26 cellular contexts compared by ENCODE assay signal in the genomic region with DNA sequence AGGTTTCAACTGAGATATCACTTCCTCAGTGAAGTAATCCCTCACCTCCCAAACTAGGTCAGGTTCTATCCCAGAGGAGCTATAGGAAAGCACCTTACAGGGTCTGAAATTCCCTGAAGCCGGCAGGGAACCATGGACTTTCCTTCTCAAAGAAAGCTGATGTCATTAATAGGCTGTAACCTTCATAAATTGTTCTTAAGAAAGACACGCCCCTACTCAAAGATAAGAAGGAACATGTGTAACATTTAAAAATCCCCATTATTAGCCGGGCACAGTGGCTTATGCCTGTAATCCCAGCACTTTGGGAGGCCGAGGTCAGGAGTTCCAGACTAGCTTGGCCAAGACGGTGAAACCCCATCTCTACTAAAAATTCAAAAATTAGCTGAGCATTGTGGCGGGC.
"Had no signal": no experiment of that assay in that cellular context is flagged by ENCODE, and none has a peak within 500 bp of the region (broad histone marks: within the 10 kb centered on the region; RNA-seq: fewer than 3 reads in every experiment).

No MANE protein-coding gene starts in this region.

- DNase-seq: heart left ventricle; islet precursor cell; left ventricle myocardium superior; midbrain; mucosa of descending colon; naive thymus-derived CD4-positive, alpha-beta T cell; nucleus accumbens; pancreas; posterior cingulate gyrus; retina; right cardiac atrium; spleen; stimulated activated CD4-positive, alpha-beta T cell treated with anti-CD3 and anti-CD28 coated beads, Interleukin-4, amount 100 ng/mL, for 24 hours; stimulated activated naive CD4-positive, alpha-beta T cell; tibial artery; trophoblast cell had no signal

- H3K36me3 Mint-ChIP-seq: memory B cell; stimulated activated effector memory CD8-positive, alpha-beta T cell treated with anti-CD3 and anti-CD28 coated beads, Interleukin-12 subunit alpha, Interleukin-12 subunit beta, amount 100 ng/mL, for 72 hours had no signal

- H3K36me3 ChIP-seq: heart left ventricle, pancreas, prostate gland, spleen, suprapubic skin, thoracic aorta, tibial artery had no signal

- H3K4me1 Mint-ChIP-seq: neural crest cell; stimulated activated effector memory CD8-positive, alpha-beta T cell treated with anti-CD3 and anti-CD28 coated beads, Interleukin-12 subunit alpha, Interleukin-12 subunit beta, amount 100 ng/mL, for 72 hours had no signal

- H3K27me3 ChIP-seq: heart left ventricle, pancreas, spleen, suprapubic skin, tibial artery had no signal

- H3K4me1 ChIP-seq: heart left ventricle, pancreas, prostate gland had no signal

- H3K4me3 Mint-ChIP-seq: memory B cell; naive thymus-derived CD4-positive, alpha-beta T cell; natural killer cell treated with Interleukin-12 subunit alpha and Interleukin-12 subunit beta and Interleukin-15 and Interleukin-18, amount 100 ng/mL, for 72 hours; neural crest cell; stimulated activated effector memory CD8-positive, alpha-beta T cell treated with anti-CD3 and anti-CD28 coated beads, Interleukin-12 subunit alpha, Interleukin-12 subunit beta, amount 100 ng/mL, for 72 hours; stimulated activated naive CD8-positive, alpha-beta T cell treated with anti-CD3 and anti-CD28 coated beads, Interleukin-15, Interleukin-2, amounts not matched to agents 100 ng/mL and 50 ng/mL, for 24 hours had no signal

- H3K27ac Mint-ChIP-seq: memory B cell; naive thymus-derived CD4-positive, alpha-beta T cell; natural killer cell treated with Interleukin-12 subunit alpha and Interleukin-12 subunit beta and Interleukin-15 and Interleukin-18, amount 100 ng/mL, for 72 hours; stimulated activated effector memory CD8-positive, alpha-beta T cell treated with anti-CD3 and anti-CD28 coated beads, Interleukin-12 subunit alpha, Interleukin-12 subunit beta, amount 100 ng/mL, for 72 hours; stimulated activated naive CD8-positive, alpha-beta T cell treated with anti-CD3 and anti-CD28 coated beads, Interleukin-15, Interleukin-2, amounts not matched to agents 100 ng/mL and 50 ng/mL, for 24 hours had no signal

- H3K4me3 ChIP-seq: heart left ventricle, mucosa of descending colon, pancreas, prostate gland, skin epidermis, spleen, suprapubic skin, thoracic aorta, tibial artery had no signal

- H3K27ac ChIP-seq: heart left ventricle, pancreas, prostate gland, skin epidermis, spleen, suprapubic skin, thoracic aorta, tibial artery had no signal

- H3K9me3 Mint-ChIP-seq: stimulated activated effector memory CD8-positive, alpha-beta T cell treated with anti-CD3 and anti-CD28 coated beads, Interleukin-12 subunit alpha, Interleukin-12 subunit beta, amount 100 ng/mL, for 72 hours had no signal

- H3K27me3 Mint-ChIP-seq: stimulated activated naive CD8-positive, alpha-beta T cell treated with anti-CD3 and anti-CD28 coated beads, Interleukin-15, Interleukin-2, amounts not matched to agents 100 ng/mL and 50 ng/mL, for 24 hours had no signal

- H3K9me3 ChIP-seq: heart left ventricle, mucosa of descending colon, pancreas, prostate gland, suprapubic skin, thoracic aorta, tibial artery had no signal

- ATAC-seq: heart left ventricle; left ventricle myocardium superior; mucosa of descending colon; naive thymus-derived CD4-positive, alpha-beta T cell; natural killer cell treated with Interleukin-12 subunit alpha and Interleukin-12 subunit beta and Interleukin-15 and Interleukin-18, amount 100 ng/mL, for 72 hours; pancreas; sciatic nerve; stimulated activated effector memory CD8-positive, alpha-beta T cell treated with anti-CD3 and anti-CD28 coated beads, Interleukin-12 subunit alpha, Interleukin-12 subunit beta, amount 100 ng/mL, for 72 hours had no signal
